ENCODE assay signal across 25 cellular contexts in genomic region chr1:227312364-227313025, GRCh38. TPM values are rescaled to one million over a fixed set of nuclear protein-coding genes. Genes with fewer than 3 reads are reported as not detected.
A peak's percentile ranks its signal among the peaks of the same experiment; 100 is the strongest.
DNase-seq lines count a peak whose midpoint lies in the region; ATAC-seq and TF ChIP-seq lines count a peak whose summit lies in the region.
"Had no signal": no experiment of that assay in that cellular context is flagged by ENCODE, and none has a peak within 500 bp of the region (broad histone marks: within the 10 kb centered on the region; RNA-seq: fewer than 3 reads in every experiment).

No MANE protein-coding gene starts in this region.

- no TSS peak for BruUV-seq in MCF 10A (replicated peaks; lab: Mats Ljungman, UMichigan)
- no TSS peak for BruUV-seq in PC-9 (replicated peaks; lab: Mats Ljungman, UMichigan)

- peak; percentile 51 for DNase-seq in MCF 10A (ENCODE audit: unreplicated experiment)
- DNase-seq in breast epithelium (ENCODE audit: low spot score in 2 of 2): no peak
- DNase-seq in PC-9: peak in 1 of 2 experiments; percentile 38
- DNase-seq in chondrocyte (ENCODE audit: low spot score): no peak
- no peak for DNase-seq in NCI-H1417 treated with DMSO at 0.1 percent for 48 hours (lab: John Stamatoyannopoulos, UW)
- DNase-seq in type B pancreatic cell (ENCODE audit: extremely low spot score, unreplicated experiment): no peak
- DNase-seq in WTC11 (ENCODE audit: low spot score): no peak
- DNase-seq: activated CD4-positive, alpha-beta T cell treated with anti-CD3 and anti-CD28 coated beads, Interleukin-2, amount 50 U/mL, for 4 hours; activated CD8-positive, alpha-beta memory T cell treated with anti-CD3 and anti-CD28 coated beads, Interleukin-2, amount 10 ng/mL, durations not matched to agents 7 days and 5 days; activated gamma-delta T cell; activated T-cell treated with anti-CD3 and anti-CD28 coated beads, Interleukin-2, amount 50 U/mL, for 4 hours; DMS79 treated with DMSO at 0.1 percent for 48 hours; hypothalamus; NCI-H1417; NCI-H2029 treated with DMSO at 0.1 percent for 48 hours; NCI-H774; right lobe of liver; stimulated activated CD8-positive, alpha-beta memory T cell treated with anti-CD3 and anti-CD28 coated beads, Interleukin-4, amount 100 ng/mL, for 48 hours; testis had no signal

- H4K20me1 ChIP-seq in PC-9 (ENCODE audit: insufficient read depth): peaks cover 25% of the 10 kb centered on the region

- H3K4me3 Mint-ChIP-seq in MCF 10A (ENCODE audit: unreplicated experiment): no peak overlapping the region
- peak overlapping the region; percentile 6 for H3K4me3 Mint-ChIP-seq in chondrocyte (ENCODE audit: unreplicated experiment)
- H3K4me3 Mint-ChIP-seq in type B pancreatic cell: no peak overlapping the region
- no peak overlapping the region for H3K4me3 Mint-ChIP-seq in WTC11
- H3K4me3 Mint-ChIP-seq: activated CD8-positive, alpha-beta memory T cell treated with anti-CD3 and anti-CD28 coated beads, Interleukin-2, amount 10 ng/mL, durations not matched to agents 7 days and 5 days; activated T-cell treated with anti-CD3 and anti-CD28 coated beads, Interleukin-2, amount 50 U/mL, for 4 hours; memory B cell; stimulated activated naive CD8-positive, alpha-beta T cell treated with anti-CD3 and anti-CD28 coated beads, Interleukin-15, Interleukin-2, amounts not matched to agents 100 ng/mL and 50 ng/mL, for 24 hours; T-helper 1 cell treated with Interleukin-12 subunit alpha and Interleukin-12 subunit beta and Interleukin-4 antibody, amounts not matched to agents 30 μg/mL and 1 μg/mL, for 36 hours had no signal

- peaks cover 19% of the 10 kb centered on the region for H3K36me3 Mint-ChIP-seq in MCF 10A (ENCODE audit: insufficient read depth, unreplicated experiment)
- H3K36me3 Mint-ChIP-seq in chondrocyte (ENCODE audit: low read depth): peaks cover 2% of the 10 kb centered on the region
- peaks cover 11% of the 10 kb centered on the region for H3K36me3 Mint-ChIP-seq in type B pancreatic cell
- no peaks in the 10 kb centered on the region for H3K36me3 Mint-ChIP-seq in WTC11
- H3K36me3 Mint-ChIP-seq: activated CD8-positive, alpha-beta memory T cell treated with anti-CD3 and anti-CD28 coated beads, Interleukin-2, amount 10 ng/mL, durations not matched to agents 7 days and 5 days; memory B cell had no signal

- no peaks in the 10 kb centered on the region for H3K9me2 ChIP-seq in PC-9 (ENCODE audit: insufficient read depth)

- H3K4me1 Mint-ChIP-seq in MCF 10A (ENCODE audit: insufficient read depth, unreplicated experiment): peaks cover 57% of the 10 kb centered on the region
- peaks cover 59% of the 10 kb centered on the region for H3K4me1 Mint-ChIP-seq in chondrocyte (ENCODE audit: low read depth)
- peaks cover 13% of the 10 kb centered on the region for H3K4me1 Mint-ChIP-seq in type B pancreatic cell (ENCODE audit: unreplicated experiment)
- H3K4me1 Mint-ChIP-seq in WTC11: peaks cover 33% of the 10 kb centered on the region

- H3K27ac ChIP-seq in breast epithelium: no peak overlapping the region
- no peak overlapping the region for H3K27ac ChIP-seq in PC-9
- H3K27ac ChIP-seq: right lobe of liver, testis had no signal

- H3K27me3 ChIP-seq in breast epithelium: no peaks in the 10 kb centered on the region
- no peaks in the 10 kb centered on the region for H3K27me3 ChIP-seq in PC-9 (ENCODE audit: insufficient read depth, low read depth)
- H3K27me3 ChIP-seq in skeletal muscle satellite cell (ENCODE audit: control insufficient read depth, insufficient read depth, low read length): no peaks in the 10 kb centered on the region
- H3K27me3 ChIP-seq: right lobe of liver, testis had no signal

- H3K4me1 ChIP-seq in breast epithelium: no peaks in the 10 kb centered on the region
- H3K4me1 ChIP-seq in PC-9 (replicated peaks; ENCODE audit: insufficient read depth): peaks cover 32% of the 10 kb centered on the region
- peaks cover 9% of the 10 kb centered on the region for H3K4me1 ChIP-seq in skeletal muscle satellite cell (ENCODE audit: control insufficient read depth, insufficient read depth, low read length)

- H2AFZ ChIP-seq in PC-9: no peak overlapping the region

- H3K9ac ChIP-seq in skeletal muscle satellite cell (ENCODE audit: low read depth, low read length): no peak overlapping the region

- H3K79me2 ChIP-seq in PC-9 (ENCODE audit: low read depth): peaks cover 99% of the 10 kb centered on the region

- H3K4me3 ChIP-seq in breast epithelium (no peak overlapping the region), PC-9 (no peak overlapping the region), skeletal muscle satellite cell (ENCODE audit: low read length) (no peak overlapping the region)
- H3K4me3 ChIP-seq: right lobe of liver, testis had no signal

- no peaks in the 10 kb centered on the region for H3F3A ChIP-seq in PC-9 (ENCODE audit: insufficient read depth, low read depth)

- POLR2A ChIA-PET in MCF 10A (lab: Yijun Ruan, JAX): interaction anchor here (0.5 to 5.4 kb wide), 8 partner anchors 12 to 123 kb away, joined by 3 to 88 read pairs (median 4); no protein-coding TSS in a partner anchor
- POLR2A ChIA-PET in PC-9 (lab: Charles Lee; ENCODE audit: unreplicated experiment): no interaction called here
- POLR2A ChIA-PET in WTC11 (lab: Charles Lee): no interaction called here

- ATAC-seq in WTC11: no peak
- ATAC-seq: activated CD4-positive, CD25-positive, alpha-beta regulatory T cell treated with anti-CD3 and anti-CD28 coated beads, Interleukin-2, amount 50 U/mL, for 24 hours; activated CD8-positive, alpha-beta memory T cell treated with anti-CD3 and anti-CD28 coated beads, Interleukin-2, amount 10 ng/mL, durations not matched to agents 7 days and 5 days; activated T-cell treated with anti-CD3 and anti-CD28 coated beads, Interleukin-2, amount 50 U/mL, for 4 hours; left lobe of liver; right lobe of liver had no signal

- no peaks in the 10 kb centered on the region for H3K36me3 ChIP-seq in breast epithelium
- peaks cover 5% of the 10 kb centered on the region; the same call in 1 of the 2 replicates for H3K36me3 ChIP-seq in PC-9 (ENCODE audit: low read depth)
- no peaks in the 10 kb centered on the region for H3K36me3 ChIP-seq in skeletal muscle satellite cell (ENCODE audit: insufficient read depth, low read length)
- H3K36me3 ChIP-seq: right lobe of liver had no signal

- TF ChIP-seq POLR2A in breast epithelium (IDR thresholded peaks at IDR 0.05): no peak

- H3K4me2 ChIP-seq in PC-9 (0 out of 2 replicates have a peak overlapping the region, but pooled peaks have one; percentile 15), skeletal muscle satellite cell (ENCODE audit: low read length) (peak overlapping the region; percentile 2)

- intact Hi-C loops in MCF 10A (cut with micrococcal nuclease): loop anchor here (10.0 kb wide), 2 partner anchors 488 to 578 kb away; partner anchors contain the start of gene ITPKB
- intact Hi-C loops in breast epithelium (cut with DNase I; ENCODE audit: low total_unique reads): loop anchor here (5.0 kb wide), 1 partner anchor 355 kb away; no protein-coding TSS in a partner anchor
- intact Hi-C loops in PC-9 (cut with micrococcal nuclease; ENCODE audit: unreplicated experiment): loop anchor here (10.0 kb wide), 1 partner anchor 178 kb away; no protein-coding TSS in a partner anchor

- no peaks in the 10 kb centered on the region for H3K27me3 Mint-ChIP-seq in MCF 10A (ENCODE audit: insufficient read depth, unreplicated experiment)
- H3K27me3 Mint-ChIP-seq in chondrocyte (ENCODE audit: low read depth): no peaks in the 10 kb centered on the region
- H3K27me3 Mint-ChIP-seq in type B pancreatic cell: no peaks in the 10 kb centered on the region
- no peaks in the 10 kb centered on the region for H3K27me3 Mint-ChIP-seq in WTC11 (ENCODE audit: low read depth)

- H3K27ac Mint-ChIP-seq in MCF 10A (ENCODE audit: low read depth, unreplicated experiment) (peak overlapping the region; percentile 7), chondrocyte (ENCODE audit: unreplicated experiment) (peak overlapping the region; percentile 88), type B pancreatic cell (no peak overlapping the region), WTC11 (no peak overlapping the region)
- H3K27ac Mint-ChIP-seq: activated CD8-positive, alpha-beta memory T cell treated with anti-CD3 and anti-CD28 coated beads, Interleukin-2, amount 10 ng/mL, durations not matched to agents 7 days and 5 days; memory B cell; stimulated activated naive CD8-positive, alpha-beta T cell treated with anti-CD3 and anti-CD28 coated beads, Interleukin-15, Interleukin-2, amounts not matched to agents 100 ng/mL and 50 ng/mL, for 24 hours; T-helper 1 cell treated with Interleukin-12 subunit alpha and Interleukin-12 subunit beta and Interleukin-4 antibody, amounts not matched to agents 30 μg/mL and 1 μg/mL, for 36 hours had no signal

- CTCF ChIA-PET in MCF 10A (lab: Yijun Ruan, JAX) (interaction anchor here (0.6 to 1.2 kb wide), 5 partner anchors 11 to 161 kb away, joined by 3 to 6 read pairs (median 3); no protein-coding TSS in a partner anchor), PC-9 (lab: Charles Lee) (no interaction called here), WTC11 (lab: Charles Lee) (no interaction called here)

- TF ChIP-seq CTCF in MCF 10A (IDR thresholded peaks at IDR 0.05; ENCODE audit: unreplicated experiment) (no peak), breast epithelium (IDR thresholded peaks at IDR 0.05) (no peak), PC-9 (conservative IDR thresholded peaks at IDR 0.05) (no peak), chondrocyte (IDR thresholded peaks at IDR 0.05) (no peak), type B pancreatic cell (conservative IDR thresholded peaks at IDR 0.05) (no peak), WTC11 (IDR thresholded peaks at IDR 0.05) (no peak)

- no peaks in the 10 kb centered on the region for H3K9me3 ChIP-seq in breast epithelium
- no peaks in the 10 kb centered on the region for H3K9me3 ChIP-seq in PC-9 (ENCODE audit: insufficient read depth, low read depth)
- H3K9me3 ChIP-seq in skeletal muscle satellite cell (replicated peaks; ENCODE audit: low read length): no peaks in the 10 kb centered on the region
- H3K9me3 ChIP-seq: right lobe of liver, testis had no signal

- no peaks in the 10 kb centered on the region for H3K9me3 Mint-ChIP-seq in MCF 10A (ENCODE audit: unreplicated experiment)
- H3K9me3 Mint-ChIP-seq in chondrocyte (ENCODE audit: low read depth): peaks cover 2% of the 10 kb centered on the region
- H3K9me3 Mint-ChIP-seq in type B pancreatic cell: peaks cover 4% of the 10 kb centered on the region
- H3K9me3 Mint-ChIP-seq in WTC11: no peaks in the 10 kb centered on the region
- H3K9me3 Mint-ChIP-seq: memory B cell; stimulated activated naive CD8-positive, alpha-beta T cell treated with anti-CD3 and anti-CD28 coated beads, Interleukin-15, Interleukin-2, amounts not matched to agents 100 ng/mL and 50 ng/mL, for 24 hours; T-helper 1 cell treated with Interleukin-12 subunit alpha and Interleukin-12 subunit beta and Interleukin-4 antibody, amounts not matched to agents 30 μg/mL and 1 μg/mL, for 36 hours had no signal

TF ChIP-seq in WTC11, 78 proteins besides CTCF, POLR2A, EP300 and RAD21 (continues in another document):
- TF ChIP-seq ELF4 (CRISPR knock-in tag; IDR thresholded peaks at IDR 0.05; ENCODE audit: low read depth): no peak

RNA-seq across cellular contexts. Expression of gene CDC42BPA, which starts 5.8 kb away (rescaled TPM):
- total RNA-seq in MCF 10A (2022) (88.8 and 102 TPM in 2 replicates), breast epithelium (10 to 100 TPM; 39.8 to 54.7 (median 46.7) TPM), PC-9 (2021) (45.5 and 47.5 TPM in 2 replicates), chondrocyte (59.1 to 77.6 TPM (median 61.6 TPM) in 3 replicates), type B pancreatic cell (ENCODE audit: low replicate concordance) (18.5 and 33.8 TPM in 2 replicates), WTC11 (2021) (22.2 to 25.2 TPM (median 22.9 TPM) in 3 replicates)
- 30.4 and 31.7 TPM in 2 replicates for total RNA-seq in skeletal muscle satellite cell (2012; rRNA removed)

Comparison
In these comparisons a context has a peak if more than half of its experiments do, and no peak if none do; other contexts are left out.
1. H3K27ac Mint-ChIP-seq: peak in MCF 10A (single experiment) and chondrocyte (single experiment); none in type B pancreatic cell (single experiment) and WTC11 (single experiment).